Comparison of ENCODE assay signal across 8 cellular contexts in the genomic region with DNA sequence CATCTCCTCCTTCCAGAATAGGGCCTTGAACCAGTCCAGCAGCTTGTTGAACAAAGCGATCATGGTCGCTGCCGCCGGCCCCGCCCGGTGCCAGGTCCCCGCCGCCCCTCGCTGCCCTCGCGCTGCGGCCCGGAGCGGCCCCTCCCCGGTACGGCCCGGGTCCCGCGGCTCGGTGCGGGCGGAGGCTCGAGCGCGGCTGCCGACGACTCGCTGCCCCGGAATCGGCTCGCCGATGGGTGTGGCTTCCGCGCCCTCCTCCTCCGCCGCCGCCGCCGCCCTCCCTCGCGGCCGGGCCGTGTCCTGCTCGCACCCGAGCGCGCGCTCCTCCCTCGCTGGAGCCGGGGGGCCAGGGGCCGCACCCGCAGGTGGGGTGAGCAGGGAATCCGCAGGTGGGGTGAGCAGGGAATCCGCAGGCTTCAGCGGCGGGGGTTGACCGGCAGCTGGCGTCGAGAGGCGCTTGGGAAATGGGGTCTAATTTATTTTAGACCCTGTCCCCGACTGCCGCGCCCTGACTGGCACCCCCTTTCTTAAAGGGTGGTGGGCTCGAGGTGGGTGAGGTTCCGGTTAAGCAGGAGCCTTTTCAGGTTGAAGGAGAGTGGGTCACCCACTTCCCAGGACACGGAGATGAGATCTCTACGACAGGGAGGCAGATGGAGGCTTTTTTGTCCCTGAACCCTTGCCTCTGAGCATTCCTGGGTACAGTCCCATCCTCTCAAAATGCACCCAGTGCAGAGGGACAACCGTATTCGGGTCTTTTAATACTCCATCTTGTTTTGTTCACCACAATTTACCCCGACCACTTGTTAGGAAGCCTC. TPM values are rescaled to one million over a fixed set of nuclear protein-coding genes. Genes with fewer than 3 reads are reported as not detected.
A peak's percentile ranks its signal among the peaks of the same experiment; 100 is the strongest.
DNase-seq lines count a peak whose midpoint lies in the region; ATAC-seq and TF ChIP-seq lines count a peak whose summit lies in the region.

A gene (minus strand): TSS at position 228 of the 815 bp plus-strand sequence. CDS start 165 bp downstream, at position 63.

- no peak for TF ChIP-seq CTCF in C4-2B (conservative IDR thresholded peaks at IDR 0.05)
- no peak for TF ChIP-seq CTCF in fibroblast of villous mesenchyme (IDR thresholded peaks at IDR 0.05; ENCODE audit: insufficient read depth, low read depth, low read length)
- no peak for TF ChIP-seq CTCF in nephron (IDR thresholded peaks at IDR 0.05; ENCODE audit: unreplicated experiment in 3 of 3)
- TF ChIP-seq CTCF in tibial artery (IDR thresholded peaks at IDR 0.05): peak in 1 of 2 experiments; percentile 10

- peaks cover 12% of the 10 kb centered on the region for H3K4me1 Mint-ChIP-seq in nephron

- intact Hi-C loops in tibial artery (cut with DNase I; ENCODE audit: low total_unique reads): loop anchor here (10.0 kb wide), 1 partner anchor 260 kb away; a partner anchor contains a TSS

- H3K4me3 Mint-ChIP-seq in nephron: peak within 1 kb of the TSS; percentile 90 to 94 (median 91)

- H3K4me1 ChIP-seq in tibial artery: peaks cover 0 to 41% (median 24%) of the 10 kb centered on the region in 4 donors

- H3K4me3 ChIP-seq in fibroblast of villous mesenchyme (ENCODE audit: low read depth, low read length) (peak within 1 kb of the TSS; percentile 88), tibial artery (peak within 1 kb of the TSS; percentile 96)

- peak within 1 kb of the TSS; percentile 89 to 95 (median 92) for H3K27ac Mint-ChIP-seq in nephron

- ATAC-seq in HG03432 (IDR thresholded peaks at IDR 0.05; ENCODE audit: unreplicated experiment): peak; percentile 74

- H3K27ac ChIP-seq in C4-2B (peak within 1 kb of the TSS; percentile 80), tibial artery (peak within 1 kb of the TSS; percentile 92 to 93)

- H3K36me3 Mint-ChIP-seq in nephron (ENCODE audit: low read depth): no peaks in the 10 kb centered on the region

- no peaks in the 10 kb centered on the region for H3K9me3 Mint-ChIP-seq in nephron

- no peaks in the 10 kb centered on the region for H3K36me3 ChIP-seq in tibial artery

- DNase-seq in GM19240 (ENCODE audit: insufficient read length, low spot score): peak; percentile 71
- DNase-seq in activated gamma-delta T cell (lab: John Stamatoyannopoulos, UW): peak; percentile 50
- peak; percentile 28 for DNase-seq in fibroblast of villous mesenchyme (ENCODE audit: low read depth)
- peak; percentile 70 to 85 for DNase-seq in tibial artery

- no peaks in the 10 kb centered on the region for H3K27me3 ChIP-seq in tibial artery

- no peaks in the 10 kb centered on the region for H3K9me3 ChIP-seq in tibial artery

- H3K27me3 Mint-ChIP-seq in nephron (ENCODE audit: low read depth): peaks cover 7% of the 10 kb centered on the region

TF ChIP-seq in PFSK-1, 5 proteins besides CTCF, POLR2A, EP300 and RAD21:
- no peak for TF ChIP-seq FOXP2 (optimal IDR thresholded peaks at IDR 0.05; ENCODE audit: borderline replicate concordance, extremely low read depth, extremely low read length, insufficient read depth)
- 0 out of 2 replicates have a peak, but pooled peaks have one; percentile 48 for TF ChIP-seq TAF1 (IDR thresholded peaks at IDR 0.05; ENCODE audit: borderline replicate concordance, insufficient read depth, low read length)
- 0 out of 2 replicates have a peak, but pooled peaks have one; percentile 11 for TF ChIP-seq SIN3A (IDR thresholded peaks at IDR 0.05; ENCODE audit: borderline replicate concordance, insufficient read depth, low read length)
- TF ChIP-seq, protein P1, sequence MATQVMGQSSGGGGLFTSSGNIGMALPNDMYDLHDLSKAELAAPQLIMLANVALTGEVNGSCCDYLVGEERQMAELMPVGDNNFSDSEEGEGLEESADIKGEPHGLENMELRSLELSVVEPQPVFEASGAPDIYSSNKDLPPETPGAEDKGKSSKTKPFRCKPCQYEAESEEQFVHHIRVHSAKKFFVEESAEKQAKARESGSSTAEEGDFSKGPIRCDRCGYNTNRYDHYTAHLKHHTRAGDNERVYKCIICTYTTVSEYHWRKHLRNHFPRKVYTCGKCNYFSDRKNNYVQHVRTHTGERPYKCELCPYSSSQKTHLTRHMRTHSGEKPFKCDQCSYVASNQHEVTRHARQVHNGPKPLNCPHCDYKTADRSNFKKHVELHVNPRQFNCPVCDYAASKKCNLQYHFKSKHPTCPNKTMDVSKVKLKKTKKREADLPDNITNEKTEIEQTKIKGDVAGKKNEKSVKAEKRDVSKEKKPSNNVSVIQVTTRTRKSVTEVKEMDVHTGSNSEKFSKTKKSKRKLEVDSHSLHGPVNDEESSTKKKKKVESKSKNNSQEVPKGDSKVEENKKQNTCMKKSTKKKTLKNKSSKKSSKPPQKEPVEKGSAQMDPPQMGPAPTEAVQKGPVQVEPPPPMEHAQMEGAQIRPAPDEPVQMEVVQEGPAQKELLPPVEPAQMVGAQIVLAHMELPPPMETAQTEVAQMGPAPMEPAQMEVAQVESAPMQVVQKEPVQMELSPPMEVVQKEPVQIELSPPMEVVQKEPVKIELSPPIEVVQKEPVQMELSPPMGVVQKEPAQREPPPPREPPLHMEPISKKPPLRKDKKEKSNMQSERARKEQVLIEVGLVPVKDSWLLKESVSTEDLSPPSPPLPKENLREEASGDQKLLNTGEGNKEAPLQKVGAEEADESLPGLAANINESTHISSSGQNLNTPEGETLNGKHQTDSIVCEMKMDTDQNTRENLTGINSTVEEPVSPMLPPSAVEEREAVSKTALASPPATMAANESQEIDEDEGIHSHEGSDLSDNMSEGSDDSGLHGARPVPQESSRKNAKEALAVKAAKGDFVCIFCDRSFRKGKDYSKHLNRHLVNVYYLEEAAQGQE (IDR thresholded peaks at IDR 0.05; ENCODE audit: insufficient read depth in 1 of 2, low read depth in 2 of 2, low read length in 2 of 2): peak in 1 of 2 experiments; percentile 49; a peak in 1 of 4 replicates
- TF ChIP-seq POLR2AphosphoS5 (IDR thresholded peaks at IDR 0.05; ENCODE audit: low read depth, low read length): peak; percentile 51; the same call in 1 of the 2 replicates

RNA-seq across cellular contexts. Expression of the gene that starts here (rescaled TPM):
- polyA plus RNA-seq in PFSK-1 (2012; ENCODE audit: insufficient read length, low read depth): 74.1 TPM
- total RNA-seq in fibroblast of villous mesenchyme: 18.7 and 28.5 TPM in 2 replicates

Comparison
In these comparisons a context has a peak if more than half of its experiments do, and no peak if none do; other contexts are left out.
1. Peak in every context shown above with its lines: DNase-seq, ATAC-seq, H3K4me3 ChIP-seq and H3K27ac ChIP-seq.